21 cellular contexts compared by ENCODE assay signal in genomic region chr14:30035361-30035760, GRCh38.
DNase-seq lines count a peak whose midpoint lies in the region; ATAC-seq and TF ChIP-seq lines count a peak whose summit lies in the region.
"Had no signal": no experiment of that assay in that cellular context is flagged by ENCODE, and none has a peak within 500 bp of the region (broad histone marks: within the 10 kb centered on the region; RNA-seq: fewer than 3 reads in every experiment).

No MANE protein-coding gene starts in this region.

- peaks cover 6% of the 10 kb centered on the region for H3K9me3 ChIP-seq in vagina
- H3K9me3 ChIP-seq: BLaER1 had no signal

- no peaks in the 10 kb centered on the region for H3K36me3 ChIP-seq in vagina
- H3K36me3 ChIP-seq: BLaER1 had no signal

- H3K27me3 ChIP-seq in vagina, result no peaks in the 10 kb centered on the region
- H3K27me3 ChIP-seq: BLaER1 had no signal

- H3K27ac ChIP-seq in vagina, result no peak overlapping the region
- H3K27ac ChIP-seq: 22Rv1, BLaER1, C4-2B, GM23248 had no signal

- DNase-seq in NCI-H146 (lab: John Stamatoyannopoulos, UW) (peak; percentile 4), NCI-H146 treated with DMSO at 0.1 percent for 48 hours (lab: John Stamatoyannopoulos, UW; ENCODE audit: unreplicated experiment) (no peak), NCI-H1417 treated with DMSO at 0.1 percent for 48 hours (lab: John Stamatoyannopoulos, UW) (peak; percentile 73), NCI-H69 (lab: John Stamatoyannopoulos, UW) (peak; percentile 66), putamen (ENCODE audit: low spot score) (peak; percentile 32), globus pallidus (ENCODE audit: low spot score) (no peak), vagina (ENCODE audit: extremely low spot score in 2 of 2) (no peak)
- DNase-seq: CD4-positive, CD25-positive, alpha-beta regulatory T cell; CD8-positive, alpha-beta T cell; DMS 273 treated with DMSO at 0.1 percent for 48 hours; DMS79; EL; GDM1; GM23248; H7; HCEC 1CT had no signal

- no peak overlapping the region for H3K4me3 ChIP-seq in vagina
- H3K4me3 ChIP-seq: BLaER1, GM12878, GM23248 had no signal

- TF ChIP-seq CTCF in vagina (IDR thresholded peaks at IDR 0.05), result no peak

- intact Hi-C loops in vagina (cut with DNase I), result no loop called here

- H3K4me1 ChIP-seq in vagina, result no peaks in the 10 kb centered on the region
- H3K4me1 ChIP-seq: BLaER1 had no signal

- no peak for TF ChIP-seq POLR2A in vagina (IDR thresholded peaks at IDR 0.05)

- no peak for ATAC-seq in GM21529 (IDR thresholded peaks at IDR 0.05; ENCODE audit: unreplicated experiment)
- ATAC-seq: CD8-positive, alpha-beta T cell; GM12878 had no signal

Comparison
In these comparisons a context has a peak if more than half of its experiments do, and no peak if none do; other contexts are left out.
1. DNase-seq: peak in NCI-H146 (single experiment), NCI-H1417 treated with DMSO at 0.1 percent for 48 hours (single experiment), NCI-H69 (single experiment) and putamen (single experiment); none in NCI-H146 treated with DMSO at 0.1 percent for 48 hours (single experiment), globus pallidus (single experiment) and vagina (0 of 2).